Comparison of ENCODE assay signal across 1 cellular context in the genomic region with DNA sequence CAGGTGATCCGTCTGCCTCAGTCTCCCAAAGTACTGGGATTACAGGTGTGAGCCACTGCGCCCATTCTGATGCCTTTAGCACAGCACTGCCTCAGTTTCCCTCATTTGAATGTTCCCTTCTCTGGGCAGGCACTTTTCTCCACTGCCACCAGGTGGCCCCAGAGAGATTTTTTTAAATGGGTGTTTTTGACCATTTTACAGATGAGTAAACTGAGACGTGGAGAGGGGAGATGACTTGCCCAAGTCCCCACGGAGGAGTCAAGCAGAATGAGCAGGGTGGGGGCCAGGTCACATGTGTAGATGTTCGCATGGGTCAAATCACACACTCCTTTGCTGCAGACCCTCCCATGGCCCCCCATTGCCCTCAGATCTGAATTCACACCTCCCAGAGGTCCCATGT.
TF ChIP-seq lines count a peak whose summit lies in the region.

No MANE protein-coding gene starts in this region.

TF ChIP-seq in GM23338, 12 proteins besides CTCF, POLR2A, EP300 and RAD21 (continued from another document):
- no peak for TF ChIP-seq JUNB (IDR thresholded peaks at IDR 0.05; ENCODE audit: unreplicated experiment)
- TF ChIP-seq ZNF114 (CRISPR knock-in tag; IDR thresholded peaks at IDR 0.05), result no peak
